Comparison of ENCODE assay signal across 12 cellular contexts in the genomic region with DNA sequence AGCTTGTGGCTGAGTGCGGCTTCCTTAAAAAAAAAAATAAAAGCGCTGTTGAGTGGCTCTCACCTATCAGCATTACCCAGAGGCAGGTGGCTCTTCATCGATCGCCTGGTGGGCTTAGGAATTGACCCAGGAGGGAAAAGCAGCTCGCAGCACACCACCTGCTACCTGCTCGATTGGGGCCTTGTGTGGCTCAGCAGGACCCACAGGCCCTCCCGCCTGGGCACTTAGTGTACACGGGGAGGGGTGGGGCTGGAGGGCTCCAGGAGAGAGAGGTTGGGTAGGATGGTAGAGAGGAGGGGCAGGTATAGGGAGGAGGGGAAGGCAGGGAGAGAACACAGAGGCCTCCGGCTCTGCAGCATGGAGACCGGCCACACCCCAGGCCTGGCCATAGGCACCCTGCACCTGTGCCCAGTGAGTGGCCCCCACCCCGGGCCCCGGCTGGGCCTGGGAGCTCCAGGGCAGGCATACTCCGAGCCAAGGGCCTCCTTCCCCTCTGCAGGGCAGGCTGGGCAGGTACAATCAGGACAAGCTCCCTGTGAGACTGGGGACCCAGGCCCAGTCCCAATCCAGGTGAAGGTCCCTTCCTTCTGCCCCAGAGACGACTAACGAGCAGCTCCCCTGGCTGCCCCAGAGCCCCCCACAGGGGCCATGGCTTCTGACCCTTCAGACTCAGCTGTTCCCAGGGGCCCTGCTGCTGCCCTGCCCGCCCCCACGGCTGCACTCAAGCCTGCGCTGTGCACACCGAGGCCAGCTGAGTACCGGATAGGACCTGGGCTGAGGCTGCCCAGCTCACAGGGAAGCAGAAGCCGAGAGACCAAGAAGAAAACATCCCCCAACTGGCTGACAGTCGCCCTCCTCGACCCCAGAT.
DNase-seq lines count a peak whose midpoint lies in the region; ATAC-seq lines count a peak whose summit lies in the region.
"Had no signal": no experiment of that assay in that cellular context is flagged by ENCODE, and none has a peak within 500 bp of the region (broad histone marks: within the 10 kb centered on the region; RNA-seq: fewer than 3 reads in every experiment).

No MANE protein-coding gene starts in this region.

- peak overlapping the region; percentile 8 for H3K14ac ChIP-seq in neuronal stem cell (ENCODE audit: low read length)

- DNase-seq in COR-L47 (lab: John Stamatoyannopoulos, UW) (peak; percentile 91), NCI-H1417 (lab: John Stamatoyannopoulos, UW) (peak; percentile 90 to 98 (median 93)), neuronal stem cell (ENCODE audit: low spot score) (no peak), ACHN (no peak), GM19238 (ENCODE audit: insufficient read length, low spot score) (no peak)
- DNase-seq in activated CD8-positive, alpha-beta memory T cell treated with anti-CD3 and anti-CD28 coated beads, Interleukin-2, amount 50 U/mL, for 4 hours, result no peak
- DNase-seq: activated T-cell treated with anti-CD3 and anti-CD28 coated beads, Interleukin-2, amount 50 U/mL, for 72 hours; NCI-H1105 had no signal

- H3K27ac ChIP-seq in neuronal stem cell (replicated peaks; ENCODE audit: low read length), result no peak overlapping the region

- H2BK5ac ChIP-seq in neuronal stem cell (ENCODE audit: low read length), result no peak overlapping the region

- no peak overlapping the region for H3K23ac ChIP-seq in neuronal stem cell (ENCODE audit: low read depth, low read length, poor library complexity)

- no peak overlapping the region for H3K4me3 Mint-ChIP-seq in activated T-helper 17 cell treated with anti-CD3 and anti-CD28 coated beads, Interleukin-2, amount 50 U/mL, for 72 hours
- H3K4me3 Mint-ChIP-seq: activated T-cell treated with anti-CD3 and anti-CD28 coated beads, Interleukin-2, amount 50 U/mL, for 72 hours; stimulated activated naive CD8-positive, alpha-beta T cell treated with anti-CD3 and anti-CD28 coated beads, Interleukin-15, Interleukin-2, amounts not matched to agents 100 ng/mL and 50 ng/mL, for 24 hours had no signal

- H3K4me2 ChIP-seq in neuronal stem cell (ENCODE audit: insufficient read depth, low read length, poor library complexity, severe bottlenecking), result peak overlapping the region; percentile 18

- H3K27ac Mint-ChIP-seq in activated T-helper 17 cell treated with anti-CD3 and anti-CD28 coated beads, Interleukin-2, amount 50 U/mL, for 72 hours, result no peak overlapping the region
- H3K27ac Mint-ChIP-seq: activated T-cell treated with anti-CD3 and anti-CD28 coated beads, Interleukin-2, amount 50 U/mL, for 72 hours; stimulated activated naive CD8-positive, alpha-beta T cell treated with anti-CD3 and anti-CD28 coated beads, Interleukin-15, Interleukin-2, amounts not matched to agents 100 ng/mL and 50 ng/mL, for 24 hours had no signal

- peak overlapping the region; percentile 22 for H2BK12ac ChIP-seq in neuronal stem cell (ENCODE audit: low read length)

- H3K4me1 Mint-ChIP-seq in activated T-helper 17 cell treated with anti-CD3 and anti-CD28 coated beads, Interleukin-2, amount 50 U/mL, for 72 hours, result no peaks in the 10 kb centered on the region

- in situ Hi-C loops in ACHN (cut with HindIII; ENCODE audit: low pct_ligation_motif_present, low pct_unique_long_range_greater_than_20kb, low sequenced_read_pairs), result no loop called here

- H2BK15ac ChIP-seq in neuronal stem cell (ENCODE audit: low read length), result peak overlapping the region; percentile 58

- no peaks in the 10 kb centered on the region for H3K27me3 Mint-ChIP-seq in activated T-helper 17 cell treated with anti-CD3 and anti-CD28 coated beads, Interleukin-2, amount 50 U/mL, for 72 hours
- H3K27me3 Mint-ChIP-seq: CD4-positive, CD25-positive, alpha-beta regulatory T cell; stimulated activated naive CD8-positive, alpha-beta T cell treated with anti-CD3 and anti-CD28 coated beads, Interleukin-15, Interleukin-2, amounts not matched to agents 100 ng/mL and 50 ng/mL, for 24 hours; T-cell had no signal

- WGBS in neuronal stem cell (ENCODE audit: extremely low coverage in 2 of 2, insufficient read length in 2 of 2, insufficient replicate concordance in 1 of 2), 2 donors, result no CpG with 5 or more reads among the region's 23 CpGs

- peaks cover 12% of the 10 kb centered on the region for H3K79me1 ChIP-seq in neuronal stem cell (ENCODE audit: low read depth, low read length)

- H4K91ac ChIP-seq in neuronal stem cell (ENCODE audit: low read depth, low read length, poor library complexity), result no peak overlapping the region

- peak overlapping the region; percentile 97 for H2AK5ac ChIP-seq in neuronal stem cell (ENCODE audit: low read depth, low read length)

- ATAC-seq in activated T-helper 17 cell treated with anti-CD3 and anti-CD28 coated beads, Interleukin-2, amount 50 U/mL, for 72 hours (replicated peaks), result peak; percentile 18

- no peak overlapping the region for H2BK120ac ChIP-seq in neuronal stem cell (ENCODE audit: low read depth, low read length)

- no peak overlapping the region for H2AFZ ChIP-seq in neuronal stem cell (ENCODE audit: low read length)

- no peak overlapping the region for H3K9ac ChIP-seq in neuronal stem cell (ENCODE audit: low read depth, low read length, poor library complexity)

- H3K4me1 ChIP-seq in neuronal stem cell (ENCODE audit: control insufficient read depth in 2 of 2, insufficient read depth in 1 of 2, low read depth in 1 of 2, low read length in 2 of 2), result peaks cover 2 to 7% of the 10 kb centered on the region in 2 donors

- peaks cover 0 to 7% of the 10 kb centered on the region in 2 donors for H3K9me3 ChIP-seq in neuronal stem cell (replicated peaks in 1 of 2; ENCODE audit: control insufficient read depth in 2 of 2, insufficient read depth in 1 of 2, low read depth in 1 of 2, low read length in 2 of 2)

- peaks cover 6% of the 10 kb centered on the region for H3K36me3 Mint-ChIP-seq in activated T-helper 17 cell treated with anti-CD3 and anti-CD28 coated beads, Interleukin-2, amount 50 U/mL, for 72 hours (ENCODE audit: low read depth)

- no peaks in the 10 kb centered on the region for H3K27me3 ChIP-seq in neuronal stem cell (ENCODE audit: control insufficient read depth in 3 of 3, insufficient read depth in 3 of 3, low read depth in 1 of 3, low read length in 3 of 3)

- H3K18ac ChIP-seq in neuronal stem cell (ENCODE audit: low read length), result peak overlapping the region; percentile 71

- no peak overlapping the region for H4K8ac ChIP-seq in neuronal stem cell (ENCODE audit: low read depth, low read length)

- H3K4me3 ChIP-seq in neuronal stem cell (ENCODE audit: low read length in 2 of 2), result no peak overlapping the region

- H3K4ac ChIP-seq in neuronal stem cell (ENCODE audit: low read length), result no peak overlapping the region

- peaks cover 4% of the 10 kb centered on the region for H3K9me3 Mint-ChIP-seq in activated T-helper 17 cell treated with anti-CD3 and anti-CD28 coated beads, Interleukin-2, amount 50 U/mL, for 72 hours

- H3K36me3 ChIP-seq in neuronal stem cell (replicated peaks in 1 of 2; ENCODE audit: control insufficient read depth in 2 of 2, insufficient read depth in 2 of 2, low read length in 2 of 2), result no peaks in the 10 kb centered on the region

Comparison
In these comparisons a context has a peak if more than half of its experiments do, and no peak if none do; other contexts are left out.
1. DNase-seq: peak in COR-L47 (single experiment) and NCI-H1417 (3 of 3); none in neuronal stem cell (single experiment), activated CD8-positive, alpha-beta memory T cell treated with anti-CD3 and anti-CD28 coated beads, Interleukin-2, amount 50 U/mL, for 4 hours (single experiment), ACHN (single experiment) and GM19238 (single experiment).